ENCODE assay signal across 10 cellular contexts in the genomic region with DNA sequence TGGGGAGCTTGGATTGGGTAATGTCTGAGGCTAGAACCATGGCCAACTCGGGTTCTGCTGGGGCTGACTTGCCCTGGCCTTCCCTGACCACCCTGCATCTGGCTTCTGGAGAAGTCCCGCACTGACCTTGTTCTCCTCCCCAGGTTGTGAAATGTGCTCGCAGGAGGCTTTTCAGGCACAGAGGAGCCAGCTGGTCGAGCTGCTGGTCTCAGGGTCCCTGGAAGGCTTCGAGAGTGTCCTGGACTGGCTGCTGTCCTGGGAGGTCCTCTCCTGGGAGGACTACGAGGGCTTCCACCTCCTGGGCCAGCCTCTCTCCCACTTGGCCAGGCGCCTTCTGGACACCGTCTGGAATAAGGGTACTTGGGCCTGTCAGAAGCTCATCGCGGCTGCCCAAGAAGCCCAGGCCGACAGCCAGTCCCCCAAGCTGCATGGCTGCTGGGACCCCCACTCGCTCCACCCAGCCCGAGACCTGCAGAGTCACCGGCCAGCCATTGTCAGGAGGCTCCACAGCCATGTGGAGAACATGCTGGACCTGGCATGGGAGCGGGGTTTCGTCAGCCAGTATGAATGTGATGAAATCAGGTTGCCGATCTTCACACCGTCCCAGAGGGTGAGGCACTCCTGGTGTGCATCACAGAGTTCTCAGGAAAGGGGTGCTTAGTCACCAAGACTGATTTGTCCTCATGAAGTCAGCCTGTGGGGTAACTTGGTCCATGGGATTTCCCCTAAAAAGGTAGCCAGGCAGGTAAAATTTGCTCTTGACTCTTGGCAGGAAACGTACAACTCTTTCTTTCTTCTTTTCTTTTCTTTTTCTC. TPM values are rescaled to one million over a fixed set of nuclear protein-coding genes. Genes with fewer than 3 reads are reported as not detected.
DNase-seq lines count a peak whose midpoint lies in the region; ATAC-seq, FAIRE-seq and TF ChIP-seq lines count a peak whose summit lies in the region.
"Had no signal": no experiment of that assay in that cellular context is flagged by ENCODE, and none has a peak within 500 bp of the region (broad histone marks: within the 10 kb centered on the region; RNA-seq: fewer than 3 reads in every experiment).

No MANE protein-coding gene starts in this region.

- H3K36me3 ChIP-seq in right lobe of liver, result no peaks in the 10 kb centered on the region

- no peak overlapping the region for H3K4me3 ChIP-seq in right lobe of liver

- FAIRE-seq in GM19239 (lab: Jason Lieb, UNC), result no peak

- H3K9me3 ChIP-seq in right lobe of liver, result peaks cover 0 to 6% (median 0%) of the 10 kb centered on the region in 4 donors

- no peak for TF ChIP-seq CTCF in right lobe of liver (IDR thresholded peaks at IDR 0.05)

- peak; percentile 71 for DNase-seq in stimulated activated naive CD4-positive, alpha-beta T cell treated with Interleukin-2 at 50 U/mL for 16 hours (lab: John Stamatoyannopoulos, UW)
- DNase-seq in stimulated activated naive CD4-positive, alpha-beta T cell (lab: John Stamatoyannopoulos, UW), result no peak
- peak; percentile 39 for DNase-seq in activated effector memory CD4-positive, alpha-beta T cell treated with Interleukin-2 at 50 U/mL for 16 hours
- DNase-seq in right lobe of liver, result peak in 2 of 3 donors; percentile 66 to 81
- no peak for DNase-seq in hypothalamus (lab: John Stamatoyannopoulos, UW)
- DNase-seq in NCI-H82 treated with DMSO at 0.1 percent for 48 hours (lab: John Stamatoyannopoulos, UW; ENCODE audit: unreplicated experiment), result no peak
- DNase-seq in GM19239 (ENCODE audit: insufficient read length, low spot score), result no peak
- DNase-seq: left colon, NCI-H1694 treated with DMSO at 0.1 percent for 48 hours had no signal

- peak in 3 of 4 donors; percentile 40 to 74 (median 53) for ATAC-seq in right lobe of liver
- ATAC-seq in HG03378 (IDR thresholded peaks at IDR 0.05; ENCODE audit: unreplicated experiment), result no peak
- ATAC-seq: left colon had no signal

- no peak for TF ChIP-seq POLR2A in right lobe of liver (IDR thresholded peaks at IDR 0.05)

- no peaks in the 10 kb centered on the region for H3K27me3 ChIP-seq in right lobe of liver

- peaks cover 3 to 40% (median 14%) of the 10 kb centered on the region in 4 donors for H3K4me1 ChIP-seq in right lobe of liver

- 53% methylated on average over 3 of the region's 19 CpGs for WGBS in right lobe of liver (ENCODE audit: insufficient coverage, low coverage, low lambda C conversion rate, missing lambda C conversion rate)

- intact Hi-C loops in right lobe of liver (cut with DNase I), result no loop called here

- peak overlapping the region in 2 of 3 donors; percentile 39 to 54 for H3K27ac ChIP-seq in right lobe of liver

RNA-seq across cellular contexts. Expression of a gene that starts 6.1 kb away (rescaled TPM):
- total RNA-seq in right lobe of liver, result 1 to 10 TPM in 4 of 6 experiments, under 1 TPM in 2; 0.74 to 6.0 (median 1.4) TPM

RNA-seq across cellular contexts. Expression of a gene that starts 18.4 kb away (rescaled TPM):
- total RNA-seq in right lobe of liver, result 1 to 10 TPM in 1 of 6 experiments, under 1 TPM in 5; 0.31 to 1.9 (median 0.71) TPM

RNA-seq across cellular contexts. Expression of a gene that starts 42.3 kb away (rescaled TPM):
- total RNA-seq in right lobe of liver, result 10 to 100 TPM; 17.0 to 34.2 (median 19.5) TPM

Comparison
In these comparisons a context has a peak if more than half of its experiments do, and no peak if none do; other contexts are left out.
1. DNase-seq: peak in stimulated activated naive CD4-positive, alpha-beta T cell treated with Interleukin-2 at 50 U/mL for 16 hours (single experiment), activated effector memory CD4-positive, alpha-beta T cell treated with Interleukin-2 at 50 U/mL for 16 hours (single experiment) and right lobe of liver (2 of 3); none in stimulated activated naive CD4-positive, alpha-beta T cell (0 of 6), hypothalamus (0 of 51), NCI-H82 treated with DMSO at 0.1 percent for 48 hours (single experiment) and GM19239 (single experiment).